In genomic region chr4:120977435-120977997, GRCh38 we compare ENCODE assay signal across 8 cellular contexts. TPM values are rescaled to one million over a fixed set of nuclear protein-coding genes. Genes with fewer than 3 reads are reported as not detected.
A peak's percentile ranks its signal among the peaks of the same experiment; 100 is the strongest.
DNase-seq lines count a peak whose midpoint lies in the region; ATAC-seq and TF ChIP-seq lines count a peak whose summit lies in the region.

No MANE protein-coding gene starts in this region.

- no peaks in the 10 kb centered on the region for H3K4me1 ChIP-seq in DND-41 (ENCODE audit: insufficient read depth, low read length)
- no peaks in the 10 kb centered on the region for H3K4me1 ChIP-seq in thoracic aorta (ENCODE audit: control insufficient read depth in 1 of 2, low read depth in 2 of 2)
- no peaks in the 10 kb centered on the region for H3K4me1 ChIP-seq in suprapubic skin

- no peak overlapping the region for H2AFZ ChIP-seq in DND-41 (ENCODE audit: low read depth, low read length)

- H3K4me3 ChIP-seq in DND-41 (ENCODE audit: low read depth in 1 of 2, low read length in 2 of 2) (no peak overlapping the region), SK-N-MC (no peak overlapping the region), foreskin fibroblast (ENCODE audit: low read depth in 1 of 2, low read length in 2 of 2) (no peak overlapping the region), thoracic aorta (no peak overlapping the region), suprapubic skin (no peak overlapping the region)

- TF ChIP-seq POLR2A in suprapubic skin (IDR thresholded peaks at IDR 0.05) = no peak

- DNase-seq in DND-41 (peak; percentile 8), SK-N-MC (ENCODE audit: low read depth, low spot score) (peak; percentile 28), foreskin fibroblast (peak; percentile 36 to 70), thoracic aorta (ENCODE audit: low spot score) (no peak), NCI-H2171 (lab: John Stamatoyannopoulos, UW) (no peak), suprapubic skin (ENCODE audit: low spot score in 2 of 2) (no peak)

- H3K4me2 ChIP-seq in DND-41 (ENCODE audit: insufficient read depth, low read length) = no peak overlapping the region

- H3K9ac ChIP-seq in DND-41 (ENCODE audit: low read depth, low read length) = no peak overlapping the region
- H3K9ac ChIP-seq in SK-N-MC (ENCODE audit: insufficient read length) = no peak overlapping the region

- H3K36me3 ChIP-seq in DND-41 (ENCODE audit: insufficient read depth, low read length) = no peaks in the 10 kb centered on the region
- H3K36me3 ChIP-seq in SK-N-MC (ENCODE audit: insufficient read depth, low read length) = no peaks in the 10 kb centered on the region
- H3K36me3 ChIP-seq in thoracic aorta = no peaks in the 10 kb centered on the region
- H3K36me3 ChIP-seq in suprapubic skin = no peaks in the 10 kb centered on the region

- ATAC-seq in DND-41 (ENCODE audit: insufficient read depth, low read depth) (peak; percentile 69; the same call in 2 of the 3 replicates), GM19043 (IDR thresholded peaks at IDR 0.05; ENCODE audit: low read depth, unreplicated experiment) (peak; percentile 70), HG03280 (IDR thresholded peaks at IDR 0.05; ENCODE audit: unreplicated experiment) (peak; percentile 91), thoracic aorta (ENCODE audit: insufficient number of reproducible peaks, low FRiP score, low read depth) (no peak)

- TF ChIP-seq EP300 in suprapubic skin (IDR thresholded peaks at IDR 0.05) = no peak

- H3K27me3 ChIP-seq in DND-41 (ENCODE audit: insufficient read depth, low read length, poor library complexity) (no peaks in the 10 kb centered on the region), thoracic aorta (replicated peaks; ENCODE audit: insufficient read depth) (no peaks in the 10 kb centered on the region), suprapubic skin (no peaks in the 10 kb centered on the region)

- no peak overlapping the region for H3K27ac ChIP-seq in DND-41 (ENCODE audit: low read length)
- no peak overlapping the region for H3K27ac ChIP-seq in SK-N-MC
- H3K27ac ChIP-seq in thoracic aorta = no peak overlapping the region
- H3K27ac ChIP-seq in suprapubic skin = no peak overlapping the region

- TF ChIP-seq CTCF in DND-41 (IDR thresholded peaks at IDR 0.05; ENCODE audit: borderline replicate concordance, extremely low read depth, low read length, poor library complexity, severe bottlenecking) (peak; percentile 54), foreskin fibroblast (IDR thresholded peaks at IDR 0.05; ENCODE audit: low read depth, low read length) (peak; percentile 80), thoracic aorta (IDR thresholded peaks at IDR 0.05) (peak; percentile 32), suprapubic skin (IDR thresholded peaks at IDR 0.05) (peak in 1 of 2 donors; percentile 33)

- no peaks in the 10 kb centered on the region for H4K20me1 ChIP-seq in DND-41 (ENCODE audit: insufficient read depth, low read length)

- H3K9me3 ChIP-seq in DND-41 (ENCODE audit: insufficient read depth, low read length, severe bottlenecking) (no peaks in the 10 kb centered on the region), SK-N-MC (ENCODE audit: low read depth, low read length) (no peaks in the 10 kb centered on the region), thoracic aorta (no peaks in the 10 kb centered on the region), suprapubic skin (no peaks in the 10 kb centered on the region)

- 64% methylated on average over 2 of the region's 2 CpGs for WGBS in suprapubic skin

- H3K79me2 ChIP-seq in DND-41 (ENCODE audit: insufficient read depth, low read length) = no peaks in the 10 kb centered on the region

RNA-seq across cellular contexts. Expression of gene PRDM5, which starts 55.0 kb away (rescaled TPM):
- total RNA-seq in thoracic aorta (10 to 100 TPM; 16.6 to 19.9 TPM), suprapubic skin (10 to 100 TPM in 1 of 4 donors, 1 to 10 TPM in 3; 3.0 to 12.0 (median 4.5) TPM)

Comparison
In these comparisons a context has a peak if more than half of its experiments do, and no peak if none do; other contexts are left out.
1. DNase-seq: peak in DND-41 (single experiment), SK-N-MC (single experiment) and foreskin fibroblast (2 of 2); none in thoracic aorta (single experiment), NCI-H2171 (single experiment) and suprapubic skin (0 of 2).